19 cellular contexts compared by ENCODE assay signal in the genomic region with DNA sequence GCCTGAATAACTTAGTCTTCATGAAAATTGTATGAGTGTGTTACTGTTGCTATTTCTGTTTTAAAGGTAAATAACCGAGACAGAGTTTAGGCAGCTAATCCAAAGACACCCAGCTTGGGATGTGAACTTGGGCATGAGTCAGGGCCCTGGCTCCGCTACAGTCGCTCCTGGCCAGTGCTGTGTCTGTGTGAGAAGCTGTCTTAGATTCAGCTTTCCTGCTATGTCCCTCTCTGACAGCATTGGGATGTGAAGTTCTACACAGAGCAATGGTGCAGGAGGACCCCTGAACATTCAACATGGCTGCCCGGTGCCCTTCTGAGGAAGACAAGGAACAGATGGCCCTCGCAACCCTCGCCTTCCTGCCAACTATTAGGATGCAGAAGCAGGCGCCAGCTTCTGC. TPM values are rescaled to one million over a fixed set of nuclear protein-coding genes. Genes with fewer than 3 reads are reported as not detected.
DNase-seq lines count a peak whose midpoint lies in the region; ATAC-seq and TF ChIP-seq lines count a peak whose summit lies in the region.
"Had no signal": no experiment of that assay in that cellular context is flagged by ENCODE, and none has a peak within 500 bp of the region (broad histone marks: within the 10 kb centered on the region; RNA-seq: fewer than 3 reads in every experiment).

No MANE protein-coding gene starts in this region.

- H4K8ac ChIP-seq in IMR-90 (ENCODE audit: low read depth in 2 of 2, low read length in 2 of 2) = no peak overlapping the region

- H2AK9ac ChIP-seq in IMR-90 (replicated peaks; ENCODE audit: low read depth, low read length, poor library complexity) = no peak overlapping the region

- no peak overlapping the region for H3K23ac ChIP-seq in IMR-90 (ENCODE audit: low read depth, low read length)

- in situ Hi-C loops in IMR-90 (cut with MboI; ENCODE audit: low sequenced_read_pairs) = no loop called here

- no peak overlapping the region for H3K56ac ChIP-seq in IMR-90 (ENCODE audit: extremely low read depth, insufficient read depth, low read length)

- H3K36me3 ChIP-seq in IMR-90 (ENCODE audit: control insufficient read depth, insufficient read depth, low read length) = no peaks in the 10 kb centered on the region
- H3K36me3 ChIP-seq in ascending aorta = no peaks in the 10 kb centered on the region
- no peaks in the 10 kb centered on the region for H3K36me3 ChIP-seq in tibial artery
- H3K36me3 ChIP-seq: BLaER1 treated with 17β-estradiol and CSF1 and Interleukin-3, amounts not matched to agents 10 nM and 100 nM; Peyer's patch; SJCRH30 had no signal

- H2BK20ac ChIP-seq in IMR-90 (ENCODE audit: low read depth, low read length) = no peak overlapping the region

- no peak overlapping the region for H3K4me2 ChIP-seq in IMR-90 (ENCODE audit: low read depth, low read length)
- H3K4me2 ChIP-seq: BLaER1 treated with 17β-estradiol and CSF1 and Interleukin-3, amounts not matched to agents 10 nM and 100 nM had no signal

- peaks cover 4% of the 10 kb centered on the region for H3K4me1 ChIP-seq in IMR-90 (ENCODE audit: control insufficient read depth, insufficient read depth, low read length)
- peaks cover 17 to 29% of the 10 kb centered on the region in 2 donors for H3K4me1 ChIP-seq in ascending aorta
- peaks cover 0 to 44% (median 32%) of the 10 kb centered on the region in 4 donors for H3K4me1 ChIP-seq in tibial artery
- H3K4me1 ChIP-seq: Peyer's patch, SJCRH30 had no signal

- no peaks in the 10 kb centered on the region for H3K27me3 ChIP-seq in IMR-90 (ENCODE audit: control insufficient read depth, insufficient read depth, low read length)
- no peaks in the 10 kb centered on the region for H3K27me3 ChIP-seq in ascending aorta
- H3K27me3 ChIP-seq in tibial artery = no peaks in the 10 kb centered on the region
- H3K27me3 ChIP-seq: BLaER1 treated with 17β-estradiol and CSF1 and Interleukin-3, amounts not matched to agents 10 nM and 100 nM; Peyer's patch; SJCRH30 had no signal

- H2AFZ ChIP-seq in IMR-90 (replicated peaks; ENCODE audit: low read length, poor library complexity) = no peak overlapping the region

- no peak overlapping the region for H3K18ac ChIP-seq in IMR-90 (ENCODE audit: low read depth, low read length)

- no peaks in the 10 kb centered on the region; a peak in 1 of 4 replicates for H3K79me1 ChIP-seq in IMR-90 (ENCODE audit: low read depth in 1 of 2, low read length in 2 of 2)

- CTCF ChIA-PET in IMR-90 (lab: Yijun Ruan, JAX) = no interaction called here

- H4K20me1 ChIP-seq in IMR-90 (ENCODE audit: insufficient read depth, low read length) = 0 out of 2 replicates have a peak, but pooled peaks cover 4% of the 10 kb centered on the region
- H4K20me1 ChIP-seq: BLaER1 treated with 17β-estradiol and CSF1 and Interleukin-3, amounts not matched to agents 10 nM and 100 nM had no signal

- no peak overlapping the region for H2BK5ac ChIP-seq in IMR-90 (ENCODE audit: low read depth, low read length, poor library complexity, severe bottlenecking)

- H3K27ac ChIP-seq in IMR-90 (ENCODE audit: insufficient read depth, low read length) = no peak overlapping the region
- H3K27ac ChIP-seq in ascending aorta = peak overlapping the region; percentile 73 to 78
- peak overlapping the region in 1 of 2 donors; percentile 74 for H3K27ac ChIP-seq in tibial artery
- H3K27ac ChIP-seq: BLaER1 treated with 17β-estradiol and CSF1 and Interleukin-3, amounts not matched to agents 10 nM and 100 nM; Peyer's patch; SJCRH30 had no signal

- BruUV-seq in IMR-90 (replicated peaks; lab: Mats Ljungman, UMichigan) = no TSS peak

- no peak overlapping the region for H4K91ac ChIP-seq in IMR-90 (ENCODE audit: insufficient read depth, low read depth, low read length)

- no peaks in the 10 kb centered on the region; the same call in 1 of the 2 replicates for H3K9me1 ChIP-seq in IMR-90 (ENCODE audit: insufficient read depth, low read length)

- 50% methylated on average over 3 of the region's 7 CpGs; no CpG with 5 or more reads in 1 of the 2 experiments for WGBS in IMR-90 (ENCODE audit: extremely low coverage in 2 of 2, insufficient read length in 1 of 2), 2 experiments

- ATAC-seq in IMR-90 (ENCODE audit: low read depth) = peak; percentile 86
- no peak for ATAC-seq in GM21576 (IDR thresholded peaks at IDR 0.05; ENCODE audit: unreplicated experiment)
- ATAC-seq: CD8-positive, alpha-beta T cell had no signal

- H3K4ac ChIP-seq in IMR-90 (ENCODE audit: low read depth, low read length) = no peak overlapping the region

- no peak overlapping the region for H4K5ac ChIP-seq in IMR-90 (ENCODE audit: low read depth, low read length)

- POLR2A ChIA-PET in IMR-90 (lab: Charles Lee; ENCODE audit: unreplicated experiment) = interaction anchor here (0.6 kb wide), 1 partner anchor 22 kb away, joined by 3 read pairs; no protein-coding TSS in a partner anchor

- H3K14ac ChIP-seq in IMR-90 (replicated peaks; ENCODE audit: low read depth, low read length) = no peak overlapping the region

- TF ChIP-seq RAD21 in IMR-90 (IDR thresholded peaks at IDR 0.05; ENCODE audit: low read length) = no peak

- intact Hi-C loops in IMR-90 (cut with micrococcal nuclease) = no loop called here
- intact Hi-C loops in ascending aorta (cut with DNase I) = loop anchor here (1.0 kb wide), 1 partner anchor 12 kb away; no protein-coding TSS in a partner anchor
- intact Hi-C loops in tibial artery (cut with DNase I; ENCODE audit: low total_unique reads) = no loop called here

- TF ChIP-seq CTCF in IMR-90 (conservative IDR thresholded peaks at IDR 0.05; ENCODE audit: low read depth, low read length) (no peak), ascending aorta (IDR thresholded peaks at IDR 0.05) (no peak), fibroblast of mammary gland (conservative IDR thresholded peaks at IDR 0.05; ENCODE audit: control insufficient read depth, insufficient read depth, low read depth, low read length) (no peak), tibial artery (IDR thresholded peaks at IDR 0.05) (no peak)

- no peak overlapping the region for H2BK15ac ChIP-seq in IMR-90 (ENCODE audit: low read depth, low read length)

- no peak overlapping the region for H3K9ac ChIP-seq in IMR-90 (ENCODE audit: low read depth, low read length)
- H3K9ac ChIP-seq: BLaER1 treated with 17β-estradiol and CSF1 and Interleukin-3, amounts not matched to agents 10 nM and 100 nM had no signal

- H2AK5ac ChIP-seq in IMR-90 (ENCODE audit: low read depth, low read length) = no peak overlapping the region

- dilution Hi-C loops in IMR-90 (cut with HindIII; ENCODE audit: low sequenced_read_pairs, unreplicated experiment) = no loop called here

- H3K4me3 ChIP-seq in IMR-90 (ENCODE audit: insufficient read depth, low read depth, low read length) (no peak overlapping the region), ascending aorta (no peak overlapping the region), fibroblast of mammary gland (ENCODE audit: control insufficient read depth, low read depth, low read length) (no peak overlapping the region), tibial artery (no peak overlapping the region)
- H3K4me3 ChIP-seq: BLaER1 treated with 17β-estradiol and CSF1 and Interleukin-3, amounts not matched to agents 10 nM and 100 nM; Peyer's patch; SJCRH30 had no signal

- H3K9me3 ChIP-seq in IMR-90 (ENCODE audit: control insufficient read depth, insufficient read depth, low read length) (no peaks in the 10 kb centered on the region), ascending aorta (no peaks in the 10 kb centered on the region), tibial artery (no peaks in the 10 kb centered on the region)
- H3K9me3 ChIP-seq: BLaER1 treated with 17β-estradiol and CSF1 and Interleukin-3, amounts not matched to agents 10 nM and 100 nM; Peyer's patch; SJCRH30 had no signal

- no peak overlapping the region for H2BK120ac ChIP-seq in IMR-90 (ENCODE audit: low read depth, low read length)

- TF ChIP-seq POLR2A in IMR-90 (IDR thresholded peaks at IDR 0.05; ENCODE audit: low read depth, low read length) = no peak

- DNase-seq in IMR-90 = peak; percentile 59
- DNase-seq in ascending aorta (ENCODE audit: low spot score in 2 of 2) = no peak
- DNase-seq in fibroblast of mammary gland (ENCODE audit: low read depth) = peak; percentile 11
- DNase-seq in tibial artery = peak; percentile 35 to 70
- no peak for DNase-seq in cerebellar nuclear complex (lab: John Stamatoyannopoulos, UW)
- no peak for DNase-seq in NCI-H774 (lab: John Stamatoyannopoulos, UW)
- DNase-seq: CD8-positive, alpha-beta T cell; DND-41; KG1; NCI-H1105; NCI-H146; NCI-H2029; NCI-H2227 treated with DMSO at 0.1 percent for 48 hours; NCI-H510A treated with DMSO at 0.1 percent for 48 hours; NCI-H82; Peyer's patch; SJCRH30 had no signal

TF ChIP-seq in IMR-90, 13 proteins besides CTCF, POLR2A, EP300 and RAD21 (continues in another document):
- TF ChIP-seq BHLHE40 (IDR thresholded peaks at IDR 0.05; ENCODE audit: low read depth, low read length) (no peak), NFE2L2 (IDR thresholded peaks at IDR 0.05; ENCODE audit: low read depth, low read length) (no peak), SMC3 (IDR thresholded peaks at IDR 0.05; ENCODE audit: low read depth, low read length) (no peak), FOS (IDR thresholded peaks at IDR 0.05; ENCODE audit: low read depth, low read length) (no peak), RFX5 (IDR thresholded peaks at IDR 0.05; ENCODE audit: low read depth, low read length) (no peak), MAZ (IDR thresholded peaks at IDR 0.05; ENCODE audit: borderline replicate concordance, low read depth, low read length) (no peak), CHD1 (IDR thresholded peaks at IDR 0.05; ENCODE audit: low read depth, low read length) (no peak), CEBPB (IDR thresholded peaks at IDR 0.05; ENCODE audit: low read depth, low read length) (no peak), RCOR1 (IDR thresholded peaks at IDR 0.05; ENCODE audit: insufficient replicate concordance, low read length) (no peak), MAFK (IDR thresholded peaks at IDR 0.05; ENCODE audit: low read depth, low read length) (no peak), MXI1 (IDR thresholded peaks at IDR 0.05; ENCODE audit: borderline replicate concordance, low read depth, low read length) (no peak)
- TF ChIP-seq, protein P1, sequence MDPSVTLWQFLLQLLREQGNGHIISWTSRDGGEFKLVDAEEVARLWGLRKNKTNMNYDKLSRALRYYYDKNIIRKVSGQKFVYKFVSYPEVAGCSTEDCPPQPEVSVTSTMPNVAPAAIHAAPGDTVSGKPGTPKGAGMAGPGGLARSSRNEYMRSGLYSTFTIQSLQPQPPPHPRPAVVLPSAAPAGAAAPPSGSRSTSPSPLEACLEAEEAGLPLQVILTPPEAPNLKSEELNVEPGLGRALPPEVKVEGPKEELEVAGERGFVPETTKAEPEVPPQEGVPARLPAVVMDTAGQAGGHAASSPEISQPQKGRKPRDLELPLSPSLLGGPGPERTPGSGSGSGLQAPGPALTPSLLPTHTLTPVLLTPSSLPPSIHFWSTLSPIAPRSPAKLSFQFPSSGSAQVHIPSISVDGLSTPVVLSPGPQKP (IDR thresholded peaks at IDR 0.05; ENCODE audit: borderline replicate concordance, low read depth, low read length) = no peak

RNA-seq across cellular contexts. Expression of gene GALNT18, which starts 49.4 kb away (rescaled TPM):
- total RNA-seq in IMR-90 (2012; rRNA removed) (9.4 and 11.3 TPM in 2 replicates), ascending aorta (53.5 TPM)
- polyA plus RNA-seq in IMR-90 (2012; rRNA removed) = 9.2 and 9.5 TPM in 2 replicates
- 7.9 and 10.2 TPM in 2 replicates for polyA plus RNA-seq in IMR-90 (2012; cell fraction: cytosol; rRNA removed)
- polyA plus RNA-seq in IMR-90 (2012; cell fraction: nucleus; rRNA removed; ENCODE audit: low replicate concordance) = 4.2 and 5.8 TPM in 2 replicates
- total RNA-seq: CD8-positive, alpha-beta T cell had no signal

Comparison
In these comparisons a context has a peak if more than half of its experiments do, and no peak if none do; other contexts are left out.
1. DNase-seq: peak in IMR-90 (single experiment), fibroblast of mammary gland (single experiment) and tibial artery (2 of 2); none in ascending aorta (0 of 2), cerebellar nuclear complex (0 of 2) and NCI-H774 (single experiment).